In genomic region chr1:175862418-175862817, GRCh38 we compare ENCODE assay signal across 15 cellular contexts.
DNase-seq lines count a peak whose midpoint lies in the region; ATAC-seq and TF ChIP-seq lines count a peak whose summit lies in the region.
"Had no signal": no experiment of that assay in that cellular context is flagged by ENCODE, and none has a peak within 500 bp of the region (broad histone marks: within the 10 kb centered on the region; RNA-seq: fewer than 3 reads in every experiment).

No MANE protein-coding gene starts in this region.

- H3K27ac ChIP-seq in angular gyrus (ENCODE audit: low read depth, low read length) (peak overlapping the region; percentile 97), coronary artery (no peak overlapping the region)
- no peak overlapping the region for H3K27ac ChIP-seq in CD8-positive, alpha-beta memory T cell (ENCODE audit: low read depth, low read length)
- H3K27ac ChIP-seq: C4-2B had no signal

- CTCF ChIA-PET in CD8-positive, alpha-beta memory T cell (lab: Charles Lee), result no interaction called here

- no peak for TF ChIP-seq CTCF in coronary artery (IDR thresholded peaks at IDR 0.05)

- H3K4me1 ChIP-seq in CD8-positive, alpha-beta memory T cell (ENCODE audit: insufficient read depth, low read length), result no peaks in the 10 kb centered on the region
- H3K4me1 ChIP-seq: BE2C had no signal

- ATAC-seq in left colon, result peak; percentile 93
- ATAC-seq in HG02759 (IDR thresholded peaks at IDR 0.05; ENCODE audit: unreplicated experiment), result no peak
- ATAC-seq: CD8-positive, alpha-beta T cell had no signal

- H3K27me3 Mint-ChIP-seq in CD8-positive, alpha-beta memory T cell, result peaks cover 6 to 19% of the 10 kb centered on the region in 2 donors

- no peak overlapping the region for H3K4me3 ChIP-seq in coronary artery
- H3K4me3 ChIP-seq in CD8-positive, alpha-beta memory T cell (ENCODE audit: low read length), result no peak overlapping the region

- H3K27me3 ChIP-seq in CD8-positive, alpha-beta memory T cell (ENCODE audit: insufficient read depth, low read length, poor library complexity, severe bottlenecking), result no peaks in the 10 kb centered on the region

- H3K36me3 Mint-ChIP-seq in CD8-positive, alpha-beta memory T cell, result no peaks in the 10 kb centered on the region
- H3K36me3 Mint-ChIP-seq: CD8-positive, alpha-beta T cell had no signal

- no peaks in the 10 kb centered on the region for H3K4me1 Mint-ChIP-seq in CD8-positive, alpha-beta memory T cell

- DNase-seq in coronary artery (ENCODE audit: low spot score) (peak; percentile 38), left colon (peak in 1 of 2 donors; percentile 44), superior temporal gyrus (ENCODE audit: extremely low spot score) (peak; percentile 15), A172 (ENCODE audit: low spot score) (no peak), NCI-H2107 treated with DMSO at 0.1 percent for 48 hours (lab: John Stamatoyannopoulos, UW; ENCODE audit: unreplicated experiment) (no peak)
- no peak for DNase-seq in CD8-positive, alpha-beta memory T cell
- DNase-seq: BE2C; Caco-2; CD8-positive, alpha-beta T cell; DND-41; GDM1; IMR-90 had no signal

- no peaks in the 10 kb centered on the region for H3K9me3 ChIP-seq in CD8-positive, alpha-beta memory T cell (ENCODE audit: low read length)
- H3K9me3 ChIP-seq: BE2C, Caco-2 had no signal

- no peak overlapping the region for H3K4me3 Mint-ChIP-seq in CD8-positive, alpha-beta memory T cell
- H3K4me3 Mint-ChIP-seq: CD8-positive, alpha-beta T cell had no signal

- H3K27ac Mint-ChIP-seq in CD8-positive, alpha-beta memory T cell, result no peak overlapping the region
- H3K27ac Mint-ChIP-seq: CD8-positive, alpha-beta T cell had no signal

- no peaks in the 10 kb centered on the region for H3K36me3 ChIP-seq in CD8-positive, alpha-beta memory T cell (ENCODE audit: insufficient read depth, low read length)
- H3K36me3 ChIP-seq: BE2C had no signal

- intact Hi-C loops in left colon (cut with DNase I, micrococcal nuclease), result no loop called here

- peaks cover 0 to 3% (median 0%) of the 10 kb centered on the region in 5 donors for H3K9me3 Mint-ChIP-seq in CD8-positive, alpha-beta memory T cell
- H3K9me3 Mint-ChIP-seq: CD8-positive, alpha-beta T cell had no signal

- POLR2A ChIA-PET in CD8-positive, alpha-beta memory T cell (lab: Charles Lee), result no interaction called here

Comparison
In these comparisons a context has a peak if more than half of its experiments do, and no peak if none do; other contexts are left out.
1. DNase-seq: peak in coronary artery (single experiment) and superior temporal gyrus (single experiment); none in A172 (single experiment), NCI-H2107 treated with DMSO at 0.1 percent for 48 hours (single experiment) and CD8-positive, alpha-beta memory T cell (0 of 5).